ENCODE assay signal across 9 cellular contexts in the genomic region with DNA sequence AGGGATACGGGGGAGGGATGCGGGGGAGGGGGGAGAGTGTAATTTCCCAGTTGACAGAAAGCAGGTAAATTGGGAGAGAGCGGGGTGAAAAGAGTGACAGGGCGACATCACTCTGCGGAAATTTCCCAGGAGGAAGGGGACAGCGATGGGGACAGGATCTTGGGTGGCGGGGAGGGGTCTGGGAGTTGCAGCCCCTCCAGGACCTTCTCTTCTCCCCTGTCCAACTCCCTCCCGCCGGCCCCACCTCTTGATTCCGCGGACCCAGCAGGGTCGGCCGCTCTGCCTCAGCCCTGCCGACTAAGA.
DNase-seq lines count a peak whose midpoint lies in the region; ATAC-seq and TF ChIP-seq lines count a peak whose summit lies in the region.
"Had no signal": no experiment of that assay in that cellular context is flagged by ENCODE, and none has a peak within 500 bp of the region (broad histone marks: within the 10 kb centered on the region; RNA-seq: fewer than 3 reads in every experiment).

No MANE protein-coding gene starts in this region.

- no peaks in the 10 kb centered on the region for H3K9me3 Mint-ChIP-seq in chondrocyte (ENCODE audit: low read depth)
- no peaks in the 10 kb centered on the region for H3K9me3 Mint-ChIP-seq in naive B cell

- DNase-seq in HuH-7.5 (ENCODE audit: low spot score), result peak; percentile 22
- no peak for DNase-seq in chondrocyte (ENCODE audit: low spot score)
- DNase-seq in naive B cell, result no peak
- DNase-seq in stimulated activated CD4-positive, alpha-beta T cell treated with anti-CD3 and anti-CD28 coated beads, Interleukin-2, amount 100 ng/mL, for 48 hours, result no peak
- DNase-seq: NCI-H1436 treated with DMSO at 0.1 percent for 48 hours had no signal

- H3K79me2 ChIP-seq in ACC112 (ENCODE audit: control insufficient read depth, insufficient read depth, low read length, unreplicated experiment), result no peaks in the 10 kb centered on the region

- no peak overlapping the region for H3K27ac ChIP-seq in ACC112 (ENCODE audit: low read depth, low read length)

- H3K4me1 Mint-ChIP-seq in chondrocyte (ENCODE audit: low read depth) (peaks cover 20% of the 10 kb centered on the region), naive B cell (peaks cover 27 to 29% (median 28%) of the 10 kb centered on the region in 3 donors)

- H3K27me3 ChIP-seq in ACC112 (ENCODE audit: insufficient read depth, low read length), result no peaks in the 10 kb centered on the region

- TF ChIP-seq CTCF in chondrocyte (IDR thresholded peaks at IDR 0.05), result no peak

- H3K36me3 ChIP-seq in ACC112 (ENCODE audit: insufficient read depth, low read length), result no peaks in the 10 kb centered on the region

- peak overlapping the region; percentile 64 for H3K4me3 Mint-ChIP-seq in chondrocyte (ENCODE audit: unreplicated experiment)
- peak overlapping the region; percentile 71 to 98 (median 78) for H3K4me3 Mint-ChIP-seq in naive B cell

- peak overlapping the region; percentile 47 for H2AFZ ChIP-seq in ACC112 (ENCODE audit: low read length, unreplicated experiment)

- peaks cover 6% of the 10 kb centered on the region for H3K4me1 ChIP-seq in ACC112 (ENCODE audit: control insufficient read depth, insufficient read depth, low read length, unreplicated experiment)

- no peaks in the 10 kb centered on the region for H3K36me3 Mint-ChIP-seq in chondrocyte (ENCODE audit: low read depth)
- no peaks in the 10 kb centered on the region for H3K36me3 Mint-ChIP-seq in naive B cell

- H3K27me3 Mint-ChIP-seq in chondrocyte (ENCODE audit: low read depth) (no peaks in the 10 kb centered on the region), naive B cell (no peaks in the 10 kb centered on the region)

- peak overlapping the region; percentile 82 for H3K4me3 ChIP-seq in ACC112 (ENCODE audit: low read depth, low read length)

- ATAC-seq in naive B cell (ENCODE audit: low read depth in 2 of 2), result no peak
- ATAC-seq in GM21737 (IDR thresholded peaks at IDR 0.05; ENCODE audit: unreplicated experiment), result no peak
- no peak for ATAC-seq in GM19463 (IDR thresholded peaks at IDR 0.05; ENCODE audit: unreplicated experiment)
- ATAC-seq in GM19467 (IDR thresholded peaks at IDR 0.05; ENCODE audit: unreplicated experiment), result no peak

- H3K27ac Mint-ChIP-seq in chondrocyte (ENCODE audit: unreplicated experiment) (no peak overlapping the region), naive B cell (peak overlapping the region in 1 of 6 donors; percentile 55)
